In the genomic region with DNA sequence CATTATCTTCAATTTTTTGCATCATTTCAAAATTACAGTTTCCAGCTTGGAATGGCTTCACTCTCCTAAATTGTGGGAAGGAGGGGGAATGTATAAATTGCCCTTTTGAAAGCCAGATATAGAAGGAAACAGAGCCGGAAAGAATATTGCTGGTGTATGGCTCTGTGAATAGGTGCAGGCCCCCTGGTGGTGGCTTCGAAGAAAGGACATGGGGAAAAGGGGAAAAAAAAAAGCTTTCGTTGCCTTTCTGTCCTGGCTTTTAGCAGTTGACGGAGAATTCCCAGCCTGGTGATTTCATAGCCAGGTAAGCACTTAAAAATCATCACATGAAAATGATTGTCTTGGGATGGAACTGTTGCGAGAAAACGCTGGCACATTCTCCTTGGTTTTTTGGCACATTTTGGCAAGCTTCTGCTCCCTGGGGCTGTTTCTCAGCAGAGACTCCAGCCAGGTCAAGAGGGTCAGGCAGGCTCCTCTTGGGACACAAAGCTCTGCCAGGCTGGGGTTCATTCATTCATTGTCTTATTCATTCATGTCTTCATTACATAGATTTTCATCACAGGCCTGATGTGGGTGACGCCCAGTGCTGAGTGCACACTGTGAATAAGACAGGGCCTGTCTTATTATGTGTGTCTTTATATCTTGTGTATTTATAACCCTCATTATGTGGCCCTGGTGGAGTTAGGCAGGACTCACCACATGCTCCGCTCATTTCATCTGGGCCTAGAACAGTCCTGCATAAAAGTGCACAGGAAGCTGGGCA, we compare ENCODE assay signal across 9 cellular contexts.
DNase-seq lines count a peak whose midpoint lies in the region; ATAC-seq and TF ChIP-seq lines count a peak whose summit lies in the region.
"Had no signal": no experiment of that assay in that cellular context is flagged by ENCODE, and none has a peak within 500 bp of the region (broad histone marks: within the 10 kb centered on the region; RNA-seq: fewer than 3 reads in every experiment).

No MANE protein-coding gene starts in this region.

- peaks cover 0 to 11% (median 0%) of the 10 kb centered on the region in 3 donors for H3K36me3 ChIP-seq in Peyer's patch

- in situ Hi-C loops in KBM-7 (cut with MboI; ENCODE audit: low pct_unique_long_range_greater_than_20kb, low sequenced_read_pairs) (no loop called here), T47D (cut with HindIII; ENCODE audit: low pct_unique_long_range_greater_than_20kb, low sequenced_read_pairs) (no loop called here)

- H3K27ac ChIP-seq in Peyer's patch: peak overlapping the region in 1 of 4 donors; percentile 15

- H3K9me3 ChIP-seq in Peyer's patch: no peaks in the 10 kb centered on the region

- peak; percentile 35 to 71 (median 67) for TF ChIP-seq CTCF in Peyer's patch (IDR thresholded peaks at IDR 0.05)

- DNase-seq in EL (peak; percentile 94), KBM-7 (peak; percentile 78), Peyer's patch (peak in 2 of 3 donors; percentile 35 to 73), T47D (ENCODE audit: low read depth in 1 of 2, low spot score in 1 of 2) (peak; percentile 24 to 71), islet precursor cell (peak; percentile 66)
- DNase-seq in stimulated activated CD4-positive, alpha-beta T cell treated with anti-CD3 and anti-CD28 coated beads, Interleukin-12 subunit alpha, Interleukin-12 subunit beta, amount 100 ng/mL, for 4 hours: peak; percentile 28
- DNase-seq: activated naive CD8-positive, alpha-beta T cell treated with anti-CD3 and anti-CD28 coated beads, Interleukin-2, amount 10 ng/mL, durations not matched to agents 7 days and 5 days had no signal

- no peaks in the 10 kb centered on the region for H3K4me1 ChIP-seq in Peyer's patch

- no peak for TF ChIP-seq POLR2A in Peyer's patch (IDR thresholded peaks at IDR 0.05)

- no peak overlapping the region for H3K4me3 ChIP-seq in Peyer's patch

- ATAC-seq in HG02763 (IDR thresholded peaks at IDR 0.05; ENCODE audit: unreplicated experiment): no peak
- no peak for ATAC-seq in HG03039 (IDR thresholded peaks at IDR 0.05; ENCODE audit: unreplicated experiment)

- no peaks in the 10 kb centered on the region for H3K27me3 ChIP-seq in Peyer's patch

Comparison
In these comparisons a context has a peak if more than half of its experiments do, and no peak if none do; other contexts are left out.
1. DNase-seq: peak in every context shown above with its lines; median percentile 94 in EL; 78 in KBM-7; 66 in islet precursor cell; 54 in Peyer's patch; 48 in T47D; 28 in stimulated activated CD4-positive, alpha-beta T cell treated with anti-CD3 and anti-CD28 coated beads, Interleukin-12 subunit alpha, Interleukin-12 subunit beta, amount 100 ng/mL, for 4 hours.